ENCODE assay signal across 1 cellular context in the genomic region with DNA sequence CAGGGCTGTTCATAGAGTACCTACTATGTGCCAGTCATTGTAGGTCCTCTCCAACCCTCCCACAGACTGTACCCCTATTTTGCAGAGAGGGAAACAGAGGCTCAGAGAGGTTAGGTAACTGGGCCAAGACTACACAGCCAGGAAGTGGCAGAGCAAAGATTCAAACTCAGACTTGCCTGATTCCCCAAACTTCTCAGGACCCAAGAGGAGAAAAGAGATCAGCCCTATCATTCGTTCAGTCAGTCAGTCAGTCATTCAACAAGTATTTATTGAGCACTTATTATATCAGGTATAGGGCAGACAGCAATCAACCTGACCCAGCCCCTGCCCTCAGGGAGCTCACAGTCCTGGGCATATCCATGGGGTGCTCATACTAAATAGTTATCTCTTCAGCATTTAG.
TF ChIP-seq lines count a peak whose summit lies in the region.

No MANE protein-coding gene starts in this region.

TF ChIP-seq in HepG2, 621 proteins besides CTCF, POLR2A, EP300 and RAD21:
- TF ChIP-seq SIX1 (CRISPR knock-in tag; IDR thresholded peaks at IDR 0.05; ENCODE audit: borderline replicate concordance): no peak
- TF ChIP-seq ZNF790 (CRISPR knock-in tag; IDR thresholded peaks at IDR 0.05; ENCODE audit: borderline replicate concordance): no peak
- TF ChIP-seq ZMYM3 (CRISPR knock-in tag; IDR thresholded peaks at IDR 0.05): 0 out of 2 replicates have a peak, but pooled peaks have one; percentile 33
- no peak for TF ChIP-seq TRIM24 (CRISPR knock-in tag; IDR thresholded peaks at IDR 0.05)
- TF ChIP-seq ZNF768 (CRISPR knock-in tag; IDR thresholded peaks at IDR 0.05): peak; percentile 65; the same call in 1 of the 2 replicates
- no peak for TF ChIP-seq ZFP62 (CRISPR knock-in tag; IDR thresholded peaks at IDR 0.05)
- TF ChIP-seq SOX6 (IDR thresholded peaks at IDR 0.05): no peak
- no peak for TF ChIP-seq SOX6 (CRISPR knock-in tag; IDR thresholded peaks at IDR 0.05)
- no peak for TF ChIP-seq DNMT3B (CRISPR knock-in tag; conservative IDR thresholded peaks at IDR 0.05)
- TF ChIP-seq AHDC1 (CRISPR knock-in tag; IDR thresholded peaks at IDR 0.05; ENCODE audit: borderline replicate concordance): no peak
- peak; percentile 94 for TF ChIP-seq ZNF3 (CRISPR knock-in tag; IDR thresholded peaks at IDR 0.05)
- TF ChIP-seq KAT2B (IDR thresholded peaks at IDR 0.05; ENCODE audit: borderline replicate concordance, low read depth, low read length): no peak
- no peak for TF ChIP-seq SMARCE1 (IDR thresholded peaks at IDR 0.05; ENCODE audit: borderline replicate concordance)
